In the genomic region with DNA sequence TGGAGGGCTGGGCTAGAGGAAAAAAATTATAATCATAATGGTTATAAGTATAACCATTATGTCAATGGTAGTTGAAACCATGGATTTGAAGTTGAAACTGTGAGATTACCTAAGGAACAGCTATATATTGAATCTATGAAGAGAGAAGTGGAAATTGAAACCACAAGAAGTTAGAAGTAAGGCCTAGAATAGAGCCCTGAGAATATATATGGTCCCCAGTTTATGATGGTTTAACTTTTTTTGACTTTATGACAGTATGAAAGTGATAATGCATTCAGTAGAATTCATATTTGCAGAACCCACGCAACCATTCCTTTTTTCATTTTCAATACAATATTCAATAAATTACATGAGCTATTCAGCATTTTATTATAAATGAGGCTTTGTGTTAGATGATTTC, we compare ENCODE assay signal across 28 cellular contexts. TPM values are rescaled to one million over a fixed set of nuclear protein-coding genes. Genes with fewer than 3 reads are reported as not detected.
A peak's percentile ranks its signal among the peaks of the same experiment; 100 is the strongest.
DNase-seq lines count a peak whose midpoint lies in the region; ATAC-seq, FAIRE-seq and TF ChIP-seq lines count a peak whose summit lies in the region.
"Had no signal": no experiment of that assay in that cellular context is flagged by ENCODE, and none has a peak within 500 bp of the region (broad histone marks: within the 10 kb centered on the region; RNA-seq: fewer than 3 reads in every experiment).

No MANE protein-coding gene starts in this region.

- H3K9me3 ChIP-seq in CD4-positive, CD25-positive, alpha-beta regulatory T cell (ENCODE audit: control insufficient read depth in 2 of 2, low read length in 2 of 2): no peaks in the 10 kb centered on the region
- no peaks in the 10 kb centered on the region for H3K9me3 ChIP-seq in right atrium auricular region
- H3K9me3 ChIP-seq: testis, uterus had no signal

- H3K4me1 ChIP-seq in CD4-positive, CD25-positive, alpha-beta regulatory T cell (ENCODE audit: control insufficient read depth, insufficient read depth, low read length, poor library complexity, severe bottlenecking): peaks cover 8% of the 10 kb centered on the region
- H3K4me1 ChIP-seq in right atrium auricular region: peaks cover 0 to 20% of the 10 kb centered on the region in 2 donors
- H3K4me1 ChIP-seq: uterus had no signal

- H3K36me3 ChIP-seq in CD4-positive, CD25-positive, alpha-beta regulatory T cell (ENCODE audit: control insufficient read depth, insufficient read depth, low read length): peaks cover 64% of the 10 kb centered on the region
- peaks cover 49% of the 10 kb centered on the region for H3K36me3 ChIP-seq in right atrium auricular region

- FAIRE-seq in D721Med (lab: Jason Lieb, UNC): no peak
- FAIRE-seq: colon, small intestine had no signal

- H3K9me3 Mint-ChIP-seq in CD4-positive, CD25-positive, alpha-beta regulatory T cell: no peaks in the 10 kb centered on the region
- H3K9me3 Mint-ChIP-seq: activated T-cell treated with anti-CD3 and anti-CD28 coated beads, Interleukin-2, amount 50 U/mL, for 4 hours; immature natural killer cell; naive thymus-derived CD4-positive, alpha-beta T cell; stimulated activated effector memory CD8-positive, alpha-beta T cell treated with anti-CD3 and anti-CD28 coated beads, Interleukin-12 subunit alpha, Interleukin-12 subunit beta, amount 100 ng/mL, for 72 hours had no signal

- peaks cover 27 to 29% (median 28%) of the 10 kb centered on the region in 4 donors for H3K4me1 Mint-ChIP-seq in CD4-positive, CD25-positive, alpha-beta regulatory T cell

- TF ChIP-seq CTCF in right atrium auricular region (IDR thresholded peaks at IDR 0.05) (no peak), D721Med (IDR thresholded peaks at IDR 0.05; ENCODE audit: insufficient read depth, missing control alignments) (no peak)

- DNase-seq in CD4-positive, CD25-positive, alpha-beta regulatory T cell: no peak
- DNase-seq in NCI-H446 treated with DMSO at 0.1 percent for 48 hours (lab: John Stamatoyannopoulos, UW): no peak
- no peak for DNase-seq in right atrium auricular region (ENCODE audit: low spot score)
- DNase-seq in D721Med (ENCODE audit: insufficient read length, low spot score): no peak
- DNase-seq: activated CD4-positive, CD25-positive, alpha-beta regulatory T cell; activated T-cell treated with anti-CD3 and anti-CD28 coated beads, Interleukin-2, amount 50 U/mL, for 4 hours; brain microvascular endothelial cell; effector memory CD4-positive, alpha-beta T cell; foreskin keratinocyte; immature natural killer cell; naive thymus-derived CD4-positive, alpha-beta T cell; NCI-H146; NCI-H2171 treated with DMSO at 0.1 percent for 48 hours; NCI-H526 treated with DMSO at 0.1 percent for 48 hours; occipital lobe; small intestine; stimulated activated CD4-positive, alpha-beta T cell treated with anti-CD3 and anti-CD28 coated beads, Interleukin-2, amount 100 ng/mL, for 24 hours; T1000; testis; uterus had no signal

- no peaks in the 10 kb centered on the region for H3K27me3 ChIP-seq in CD4-positive, CD25-positive, alpha-beta regulatory T cell (ENCODE audit: control insufficient read depth, insufficient read depth, low read length)
- no peaks in the 10 kb centered on the region for H3K27me3 ChIP-seq in right atrium auricular region
- H3K27me3 ChIP-seq: brain microvascular endothelial cell, foreskin keratinocyte, testis, uterus had no signal

- H3K36me3 Mint-ChIP-seq in CD4-positive, CD25-positive, alpha-beta regulatory T cell: peaks cover 24% of the 10 kb centered on the region

- peak overlapping the region in 1 of 3 donors; percentile 37 for H3K27ac Mint-ChIP-seq in CD4-positive, CD25-positive, alpha-beta regulatory T cell
- H3K27ac Mint-ChIP-seq: stimulated activated effector memory CD8-positive, alpha-beta T cell treated with anti-CD3 and anti-CD28 coated beads, Interleukin-12 subunit alpha, Interleukin-12 subunit beta, amount 100 ng/mL, for 72 hours had no signal

- no peak overlapping the region for H3K4me3 ChIP-seq in CD4-positive, CD25-positive, alpha-beta regulatory T cell (ENCODE audit: low read depth, low read length)
- no peak overlapping the region for H3K4me3 ChIP-seq in right atrium auricular region
- H3K4me3 ChIP-seq: testis, uterus had no signal

- H3K27ac ChIP-seq in CD4-positive, CD25-positive, alpha-beta regulatory T cell (ENCODE audit: insufficient read depth, low read length, poor library complexity, severe bottlenecking): peak overlapping the region; percentile 15
- no peak overlapping the region for H3K27ac ChIP-seq in right atrium auricular region
- H3K27ac ChIP-seq: C4-2B, foreskin keratinocyte, testis, uterus had no signal

- no peak for ATAC-seq in CD4-positive, CD25-positive, alpha-beta regulatory T cell (ENCODE audit: low read depth in 2 of 2)
- ATAC-seq in GM18511 (IDR thresholded peaks at IDR 0.05; ENCODE audit: unreplicated experiment) (peak; percentile 26), GM21529 (IDR thresholded peaks at IDR 0.05; ENCODE audit: unreplicated experiment) (peak; percentile 24), HG03565 (IDR thresholded peaks at IDR 0.05; ENCODE audit: unreplicated experiment) (peak; percentile 25), HG03025 (IDR thresholded peaks at IDR 0.05; ENCODE audit: low FRiP score, unreplicated experiment) (no peak)
- ATAC-seq: left lobe of liver; naive thymus-derived CD4-positive, alpha-beta T cell had no signal

- no peak overlapping the region for H3K4me3 Mint-ChIP-seq in CD4-positive, CD25-positive, alpha-beta regulatory T cell
- H3K4me3 Mint-ChIP-seq: activated T-cell treated with anti-CD3 and anti-CD28 coated beads, Interleukin-2, amount 50 U/mL, for 4 hours; immature natural killer cell; naive thymus-derived CD4-positive, alpha-beta T cell; stimulated activated effector memory CD8-positive, alpha-beta T cell treated with anti-CD3 and anti-CD28 coated beads, Interleukin-12 subunit alpha, Interleukin-12 subunit beta, amount 100 ng/mL, for 72 hours had no signal

- H3K27me3 Mint-ChIP-seq in CD4-positive, CD25-positive, alpha-beta regulatory T cell: no peaks in the 10 kb centered on the region
- H3K27me3 Mint-ChIP-seq: naive thymus-derived CD4-positive, alpha-beta T cell had no signal

RNA-seq across cellular contexts. Expression of gene AASDHPPT, which starts 15.0 kb away (rescaled TPM):
- 21.8 TPM for total RNA-seq in CD4-positive, CD25-positive, alpha-beta regulatory T cell
- polyA plus RNA-seq in CD4-positive, CD25-positive, alpha-beta regulatory T cell: 10 to 100 TPM; 48.8 to 54.2 (median 50.4) TPM
- total RNA-seq in right atrium auricular region: 10 to 100 TPM; 29.9 to 42.7 TPM

RNA-seq across cellular contexts. Expression of gene KBTBD3, which starts 15.3 kb away (rescaled TPM):
- total RNA-seq in CD4-positive, CD25-positive, alpha-beta regulatory T cell: 9.0 TPM
- polyA plus RNA-seq in CD4-positive, CD25-positive, alpha-beta regulatory T cell: 10 to 100 TPM in 1 of 4 donors, 1 to 10 TPM in 3; 7.8 to 12.5 (median 9.5) TPM
- 1 to 10 TPM; 3.3 to 4.2 TPM for total RNA-seq in right atrium auricular region

Comparison
In these comparisons a context has a peak if more than half of its experiments do, and no peak if none do; other contexts are left out.
1. ATAC-seq: peak in GM18511 (single experiment), GM21529 (single experiment) and HG03565 (single experiment); none in CD4-positive, CD25-positive, alpha-beta regulatory T cell (0 of 2) and HG03025 (single experiment).